Comparison of ENCODE assay signal across 1 cellular context in the genomic region with DNA sequence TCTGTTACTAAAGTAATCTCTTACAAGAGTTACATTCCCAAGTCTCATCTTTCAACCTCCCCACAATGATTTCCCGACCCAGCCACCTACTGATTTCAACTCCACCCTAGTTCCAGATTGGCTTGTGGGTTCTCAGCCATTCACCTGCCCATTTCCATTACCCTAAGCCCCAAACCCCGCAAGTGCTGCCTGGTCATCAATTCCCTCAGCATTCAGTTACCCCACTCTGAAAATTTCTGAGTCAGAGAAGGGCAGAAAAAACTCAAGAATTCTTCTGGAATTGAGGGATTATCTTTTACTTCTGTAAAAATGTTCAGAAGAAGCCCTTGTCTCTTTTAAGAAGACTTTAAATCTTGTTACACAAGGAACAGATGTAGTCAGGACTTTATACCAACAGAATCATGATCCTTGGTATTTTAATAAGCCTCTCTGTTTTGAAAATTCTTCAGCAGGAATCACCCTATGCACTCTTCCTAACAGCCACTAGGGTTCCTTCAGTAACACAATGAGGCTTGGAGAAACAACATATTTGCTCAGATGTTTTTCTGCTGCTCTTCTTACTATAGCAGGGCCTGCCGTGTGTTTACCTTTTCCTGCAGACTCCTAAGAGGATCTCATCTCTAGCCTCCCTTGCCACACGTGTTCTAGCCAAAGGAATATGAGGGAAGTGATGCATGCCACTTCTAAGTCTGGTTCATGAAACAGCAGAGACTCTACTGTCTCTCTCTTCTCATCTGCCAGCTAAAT.
TF ChIP-seq lines count a peak whose summit lies in the region.

No MANE protein-coding gene starts in this region.

TF ChIP-seq in HEK293T, 16 proteins besides CTCF, POLR2A, EP300 and RAD21 (continued from another document):
- TF ChIP-seq, protein P1, sequence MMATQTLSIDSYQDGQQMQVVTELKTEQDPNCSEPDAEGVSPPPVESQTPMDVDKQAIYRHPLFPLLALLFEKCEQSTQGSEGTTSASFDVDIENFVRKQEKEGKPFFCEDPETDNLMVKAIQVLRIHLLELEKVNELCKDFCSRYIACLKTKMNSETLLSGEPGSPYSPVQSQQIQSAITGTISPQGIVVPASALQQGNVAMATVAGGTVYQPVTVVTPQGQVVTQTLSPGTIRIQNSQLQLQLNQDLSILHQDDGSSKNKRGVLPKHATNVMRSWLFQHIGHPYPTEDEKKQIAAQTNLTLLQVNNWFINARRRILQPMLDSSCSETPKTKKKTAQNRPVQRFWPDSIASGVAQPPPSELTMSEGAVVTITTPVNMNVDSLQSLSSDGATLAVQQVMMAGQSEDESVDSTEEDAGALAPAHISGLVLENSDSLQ (IDR thresholded peaks at IDR 0.05): no peak
